In genomic region chr17:8123695-8124349, GRCh38 we compare ENCODE assay signal across 9 cellular contexts. TPM values are rescaled to one million over a fixed set of nuclear protein-coding genes. Genes with fewer than 3 reads are reported as not detected.
DNase-seq lines count a peak whose midpoint lies in the region; ATAC-seq, FAIRE-seq and TF ChIP-seq lines count a peak whose summit lies in the region.
"Had no signal": no experiment of that assay in that cellular context is flagged by ENCODE, and none has a peak within 500 bp of the region (broad histone marks: within the 10 kb centered on the region; RNA-seq: fewer than 3 reads in every experiment).

Gene HES7 (minus strand): TSS chr17:8124106. CDS start chr17:8124084, 22 bp downstream.

- H3K9me3 ChIP-seq in SK-N-SH (no peaks in the 10 kb centered on the region), PC-3 (ENCODE audit: low read length) (no peaks in the 10 kb centered on the region), endothelial cell of umbilical vein (replicated peaks; ENCODE audit: control insufficient read depth, insufficient read depth, low read length) (no peaks in the 10 kb centered on the region)
- H3K9me3 ChIP-seq: body of pancreas had no signal

- H3K9ac ChIP-seq in SK-N-SH (peak within 1 kb of the TSS; percentile 53; the same call in 1 of the 2 replicates), PC-3 (ENCODE audit: low read length) (no peak within 1 kb of the TSS), endothelial cell of umbilical vein (replicated peaks; ENCODE audit: extremely low read depth, insufficient read depth, low read length) (peak within 1 kb of the TSS; percentile 40)

- peak within 1 kb of the TSS; percentile 53 to 81 for H3K4me3 ChIP-seq in SK-N-SH (ENCODE audit: low read depth in 2 of 2, low read length in 1 of 2)
- peak within 1 kb of the TSS; percentile 91 for H3K4me3 ChIP-seq in PC-3 (ENCODE audit: low read length)
- H3K4me3 ChIP-seq in endothelial cell of umbilical vein (replicated peaks in 1 of 3; ENCODE audit: insufficient read depth in 1 of 3, low read depth in 1 of 3, low read length in 3 of 3) = peak within 1 kb of the TSS; percentile 51 to 60 (median 55)
- H3K4me3 ChIP-seq: body of pancreas had no signal

- POLR2A ChIA-PET in SK-N-SH (lab: Yijun Ruan, JAX) = interaction anchor here (1.4 to 1.5 kb wide), 2 partner anchors 49 to 68 kb away, joined by 3 to 9 read pairs (median 7); no protein-coding TSS in a partner anchor
- POLR2A ChIA-PET in PC-3 (lab: Charles Lee; ENCODE audit: unreplicated experiment) = no interaction called here
- POLR2A ChIA-PET in endothelial cell of umbilical vein (lab: Charles Lee) = interaction anchor here (1.7 kb wide), 1 partner anchor 49 kb away, joined by 8 read pairs; no protein-coding TSS in a partner anchor
- POLR2A ChIA-PET in GM10248 (lab: Yijun Ruan, JAX) = interaction anchor here (0.6 to 1.2 kb wide), 8 partner anchors 18 to 734 kb away, joined by 3 to 5 read pairs (median 4); partner anchors contain the start of gene PER1

- H3K36me3 Mint-ChIP-seq in progenitor cell of endocrine pancreas (ENCODE audit: insufficient read depth) = peaks cover 1% of the 10 kb centered on the region

- CTCF ChIA-PET in SK-N-SH (lab: Yijun Ruan, JAX) (interaction anchor here (0.6 to 3.8 kb wide), 15 partner anchors 14 to 99 kb away, joined by 3 to 41 read pairs (median 5); partner anchors contain the start of gene PER1), PC-3 (lab: Charles Lee) (interaction anchor here (1.1 kb wide), 1 partner anchor 50 kb away, joined by 3 read pairs; no protein-coding TSS in a partner anchor), endothelial cell of umbilical vein (lab: Charles Lee) (interaction anchor here (0.8 to 2.8 kb wide), 6 partner anchors 15 to 50 kb away, joined by 3 to 19 read pairs (median 6); no protein-coding TSS in a partner anchor), GM10248 (lab: Yijun Ruan, JAX) (interaction anchor here (1.0 to 3.8 kb wide), 10 partner anchors 11 to 260 kb away, joined by 3 to 43 read pairs (median 3); partner anchors contain the start of genes BORCS6 and PFAS)

- no peak within 1 kb of the TSS; a peak in 1 of 4 replicates for H3K27ac ChIP-seq in SK-N-SH (ENCODE audit: low read depth in 2 of 2, low read length in 1 of 2)
- H3K27ac ChIP-seq in PC-3 (ENCODE audit: low read length) = no peak within 1 kb of the TSS
- H3K27ac ChIP-seq in endothelial cell of umbilical vein (ENCODE audit: insufficient read depth, low read depth, low read length) = no peak within 1 kb of the TSS
- H3K27ac ChIP-seq: body of pancreas had no signal

- no peaks in the 10 kb centered on the region for H3K9me3 Mint-ChIP-seq in progenitor cell of endocrine pancreas (ENCODE audit: low read depth)

- H3K4me1 ChIP-seq in SK-N-SH (ENCODE audit: control insufficient read depth in 1 of 2, insufficient read depth in 2 of 2, low read depth in 1 of 2, low read length in 1 of 2) = peaks cover 0 to 32% of the 10 kb centered on the region in 2 experiments; a peak in 2 of 4 replicates
- peaks cover 13% of the 10 kb centered on the region; the same call in 1 of the 2 replicates for H3K4me1 ChIP-seq in PC-3 (ENCODE audit: insufficient read depth, low read length)
- peaks cover 33% of the 10 kb centered on the region for H3K4me1 ChIP-seq in endothelial cell of umbilical vein (ENCODE audit: control insufficient read depth, extremely low read depth, insufficient read depth, low read length)

- peaks cover 34% of the 10 kb centered on the region for H3K4me1 Mint-ChIP-seq in progenitor cell of endocrine pancreas (ENCODE audit: low read depth)

- H4K20me1 ChIP-seq in SK-N-SH (ENCODE audit: insufficient read depth) (peaks cover 15% of the 10 kb centered on the region), PC-3 (ENCODE audit: low read length) (peaks cover 3% of the 10 kb centered on the region), endothelial cell of umbilical vein (replicated peaks; ENCODE audit: control insufficient read depth, extremely low read depth, insufficient read depth, low read length) (peaks cover 3% of the 10 kb centered on the region)

- no peaks in the 10 kb centered on the region for H3K36me3 ChIP-seq in SK-N-SH (replicated peaks in 1 of 2; ENCODE audit: control insufficient read depth in 1 of 2, insufficient read depth in 2 of 2, low read length in 1 of 2)
- no peaks in the 10 kb centered on the region for H3K36me3 ChIP-seq in PC-3 (ENCODE audit: low read depth, low read length)
- H3K36me3 ChIP-seq in endothelial cell of umbilical vein (ENCODE audit: control insufficient read depth in 2 of 2, extremely low read depth in 1 of 2, insufficient read depth in 2 of 2, low read length in 2 of 2) = no peaks in the 10 kb centered on the region

- no TSS peak for BruUV-seq in PC-3 (replicated peaks; lab: Mats Ljungman, UMichigan)
- BruUV-seq in endothelial cell of umbilical vein (replicated peaks; lab: Mats Ljungman, UMichigan) = no TSS peak

- peaks cover 66% of the 10 kb centered on the region for H3K27me3 Mint-ChIP-seq in progenitor cell of endocrine pancreas

- FAIRE-seq in endothelial cell of umbilical vein (lab: Jason Lieb, UNC) = no peak

- no peak for TF ChIP-seq RAD21 in SK-N-SH (IDR thresholded peaks at IDR 0.05; ENCODE audit: low read length)

- H3F3A ChIP-seq in SK-N-SH (replicated peaks; ENCODE audit: insufficient read depth) (peaks cover 43% of the 10 kb centered on the region), PC-3 (ENCODE audit: low read length, unreplicated experiment) (peaks cover 7% of the 10 kb centered on the region)

- H3K79me2 ChIP-seq in SK-N-SH (ENCODE audit: insufficient read depth) (no peaks in the 10 kb centered on the region), PC-3 (ENCODE audit: low read length) (no peaks in the 10 kb centered on the region), endothelial cell of umbilical vein (ENCODE audit: control insufficient read depth, insufficient read depth, low read length) (no peaks in the 10 kb centered on the region)

- 2% methylated on average over 29 of the region's 29 CpGs for WGBS in SK-N-SH (ENCODE audit: low lambda C conversion rate)

- dilution Hi-C loops in endothelial cell of umbilical vein (cut with MboI; ENCODE audit: extremely low pct_ligation_motif_present, low sequenced_read_pairs) = no loop called here

- H3K4me3 Mint-ChIP-seq in progenitor cell of endocrine pancreas (ENCODE audit: low read depth) = peak within 1 kb of the TSS; percentile 79

- TF ChIP-seq EP300 in SK-N-SH (IDR thresholded peaks at IDR 0.05; ENCODE audit: borderline replicate concordance in 1 of 2, low read depth in 1 of 2, low read length in 1 of 2) = no peak

- ATAC-seq in SK-N-SH treated with all-trans-retinoic acid at 6 μM for 48 hours = no peak
- ATAC-seq in PC-3 = no peak
- ATAC-seq in GM19035 (IDR thresholded peaks at IDR 0.05; ENCODE audit: unreplicated experiment) = no peak
- ATAC-seq: body of pancreas had no signal

- H3K27ac Mint-ChIP-seq in progenitor cell of endocrine pancreas = peak within 1 kb of the TSS; percentile 84

- H3K9me1 ChIP-seq in endothelial cell of umbilical vein (replicated peaks; ENCODE audit: control insufficient read depth, extremely low read depth, insufficient read depth, low read length) = no peaks in the 10 kb centered on the region

- no peak for TF ChIP-seq POLR2A in endothelial cell of umbilical vein (IDR thresholded peaks at IDR 0.05; ENCODE audit: low read depth, low read length)

- intact Hi-C loops in PC-3 (cut with micrococcal nuclease) = no loop called here
- intact Hi-C loops in endothelial cell of umbilical vein (cut with micrococcal nuclease) = loop anchor here (5.0 kb wide), 1 partner anchor 282 kb away; no protein-coding TSS in a partner anchor

- no peaks in the 10 kb centered on the region for H3K9me2 ChIP-seq in SK-N-SH
- H3K9me2 ChIP-seq in PC-3 (replicated peaks; ENCODE audit: low read length) = no peaks in the 10 kb centered on the region

- DNase-seq in SK-N-SH = peak; percentile 53
- peak; percentile 4 for DNase-seq in PC-3
- peak; percentile 7 for DNase-seq in endothelial cell of umbilical vein (ENCODE audit: low read depth, low spot score)
- DNase-seq in progenitor cell of endocrine pancreas (ENCODE audit: low spot score, unreplicated experiment) = no peak
- DNase-seq in retina = no peak
- DNase-seq in GM10248 (ENCODE audit: extremely low spot score) = no peak

- no peak for TF ChIP-seq CTCF in SK-N-SH (IDR thresholded peaks at IDR 0.05)
- no peak for TF ChIP-seq CTCF in PC-3 (conservative IDR thresholded peaks at IDR 0.05; ENCODE audit: low read depth, low read length)
- no peak for TF ChIP-seq CTCF in endothelial cell of umbilical vein (IDR thresholded peaks at IDR 0.05; ENCODE audit: extremely low read depth in 1 of 2, insufficient read depth in 1 of 2, low read depth in 1 of 2, low read length in 2 of 2)
- no peak for TF ChIP-seq CTCF in progenitor cell of endocrine pancreas (IDR thresholded peaks at IDR 0.05; ENCODE audit: unreplicated experiment)
- TF ChIP-seq CTCF in GM10248 (IDR thresholded peaks at IDR 0.05; ENCODE audit: control extremely low read depth, extremely low read depth, low read depth, missing control alignments) = no peak

- H2AFZ ChIP-seq in SK-N-SH (ENCODE audit: low read depth) = peak within 1 kb of the TSS; percentile 78
- H2AFZ ChIP-seq in PC-3 (ENCODE audit: low read length) = peak within 1 kb of the TSS; percentile 82
- peak within 1 kb of the TSS; percentile 86 for H2AFZ ChIP-seq in endothelial cell of umbilical vein (ENCODE audit: low read depth, low read length)

- H3K27me3 ChIP-seq in SK-N-SH (ENCODE audit: insufficient read depth) (no peaks in the 10 kb centered on the region), PC-3 (ENCODE audit: low read length) (no peaks in the 10 kb centered on the region), endothelial cell of umbilical vein (ENCODE audit: control insufficient read depth in 2 of 2, insufficient read depth in 2 of 2, low read length in 2 of 2) (peaks cover 8 to 14% of the 10 kb centered on the region in 2 experiments)

- H3K4me2 ChIP-seq in SK-N-SH (peak within 1 kb of the TSS; percentile 97), PC-3 (ENCODE audit: low read length) (peak within 1 kb of the TSS; percentile 96), endothelial cell of umbilical vein (ENCODE audit: insufficient read depth, low read length) (peak within 1 kb of the TSS; percentile 77)

TF ChIP-seq in endothelial cell of umbilical vein, 7 proteins besides CTCF, POLR2A, EP300 and RAD21 (continues in another document):
- TF ChIP-seq MYC (IDR thresholded peaks at IDR 0.05; ENCODE audit: low read depth, low read length) = no peak

RNA-seq across cellular contexts. Expression of gene HES7, which starts in this region (rescaled TPM):
- polyA plus RNA-seq in SK-N-SH (2012; rRNA removed) = 0.71 and 1.2 TPM in 2 replicates
- 0.42 and 0.67 TPM in 2 replicates for polyA plus RNA-seq in SK-N-SH (2012; cell fraction: cytosol; rRNA removed)
- polyA plus RNA-seq in SK-N-SH (2012; cell fraction: nucleus; rRNA removed) = 7.3 and 13.8 TPM in 2 replicates
- 2.9 TPM in 1 of 2 replicates, not detected in the other for total RNA-seq in PC-3 (2014; rRNA removed)
- 0.51 TPM in 1 of 2 replicates, not detected in the other for total RNA-seq in endothelial cell of umbilical vein
- polyA plus RNA-seq in endothelial cell of umbilical vein = 0.19 and 0.33 TPM in 2 replicates
- polyA plus RNA-seq in endothelial cell of umbilical vein (2011; cell fraction: cytosol; rRNA removed) = not detected in 2 replicates
- 0.35 and 0.45 TPM in 2 replicates for polyA plus RNA-seq in endothelial cell of umbilical vein (2011; cell fraction: nucleus; rRNA removed)
- 0.50 and 0.56 TPM in 2 replicates for polyA plus RNA-seq in endothelial cell of umbilical vein (2012)
- not detected in 2 replicates for polyA minus RNA-seq in endothelial cell of umbilical vein
- polyA minus RNA-seq in endothelial cell of umbilical vein (2011; cell fraction: cytosol; rRNA and poly(A)+ RNA removed) = 21.1 TPM
- not detected in 2 replicates for polyA minus RNA-seq in endothelial cell of umbilical vein (2011; cell fraction: nucleus; rRNA and poly(A)+ RNA removed)
- 0.47 TPM in 1 of 2 replicates, not detected in the other for total RNA-seq in progenitor cell of endocrine pancreas
- total RNA-seq: body of pancreas had no signal

Comparison
In these comparisons a context has a peak if more than half of its experiments do, and no peak if none do; other contexts are left out.
1. DNase-seq: peak in SK-N-SH (single experiment), PC-3 (single experiment) and endothelial cell of umbilical vein (single experiment); none in progenitor cell of endocrine pancreas (single experiment), retina (single experiment) and GM10248 (single experiment).
2. Peak in every context shown above with its lines, with median percentiles within 50 percentile points of each other: H2AFZ ChIP-seq, H3K4me2 ChIP-seq and H3K4me3 ChIP-seq.